4 cellular contexts compared by ENCODE assay signal in the genomic region with DNA sequence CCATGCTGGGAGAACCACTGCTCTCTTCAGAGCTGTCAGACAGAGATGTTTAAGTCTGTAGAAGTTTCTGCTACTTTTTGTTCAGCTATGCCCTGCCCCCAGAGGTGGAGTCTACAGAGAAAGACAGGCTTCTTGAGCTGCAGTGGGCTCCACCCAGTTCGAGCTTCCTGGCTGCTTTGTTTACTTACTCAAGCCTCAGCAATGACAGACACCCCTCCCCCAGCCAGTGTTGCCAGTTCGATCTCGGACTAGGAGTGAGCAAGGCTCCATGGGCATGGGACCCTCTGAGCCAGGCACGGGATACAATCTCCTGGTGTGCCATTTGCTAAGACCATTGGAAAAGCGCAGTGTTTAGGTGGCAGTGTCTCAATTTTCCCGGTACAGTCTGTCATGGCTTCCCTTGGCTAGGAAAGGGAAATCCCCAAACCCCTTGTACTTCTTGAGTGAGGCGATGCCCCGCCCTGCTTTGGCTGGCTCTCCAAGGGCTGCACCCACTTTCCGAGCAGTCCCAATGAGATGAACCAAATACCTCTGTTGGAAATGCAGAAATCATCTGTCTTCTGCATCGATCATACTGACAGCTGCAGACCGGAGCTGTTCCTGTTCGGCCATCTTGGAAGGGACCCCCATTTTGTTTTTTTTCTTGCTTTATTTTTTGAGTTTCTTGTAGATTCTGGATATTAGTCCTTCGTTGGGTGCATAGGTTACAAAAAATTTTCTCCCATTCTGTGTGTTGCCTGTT. TPM values are rescaled to one million over a fixed set of nuclear protein-coding genes. Genes with fewer than 3 reads are reported as not detected.
"Had no signal": no experiment of that assay in that cellular context is flagged by ENCODE, and none has a peak within 500 bp of the region (broad histone marks: within the 10 kb centered on the region; RNA-seq: fewer than 3 reads in every experiment).

No MANE protein-coding gene starts in this region.

RNA-seq across cellular contexts. Expression of a gene that starts 47.2 kb away (rescaled TPM):
- total RNA-seq: GM23248, H9, HFFc6, IMR-90 had no signal
- polyA plus RNA-seq: GM23248, IMR-90 had no signal
